In the genomic region with DNA sequence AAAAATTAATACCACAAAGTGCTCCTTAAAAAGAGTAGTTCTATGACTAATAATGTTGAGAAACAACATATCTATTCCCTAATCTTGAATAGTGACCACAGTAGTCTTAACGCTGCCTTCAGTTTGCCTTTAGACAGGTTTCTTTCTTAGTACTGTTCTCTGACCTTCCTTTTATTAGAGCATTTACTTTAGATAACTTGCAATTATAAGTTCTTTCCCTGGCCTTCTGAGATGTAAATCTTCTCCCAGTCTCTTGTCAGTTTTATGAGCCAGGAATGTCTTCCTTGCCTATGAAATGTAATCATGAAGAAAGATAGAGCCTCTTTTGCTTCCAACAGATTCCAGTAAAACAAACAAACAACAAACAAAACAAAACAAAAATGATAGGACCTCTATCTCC, we compare ENCODE assay signal across 19 cellular contexts.
DNase-seq lines count a peak whose midpoint lies in the region; FAIRE-seq and TF ChIP-seq lines count a peak whose summit lies in the region.
"Had no signal": no experiment of that assay in that cellular context is flagged by ENCODE, and none has a peak within 500 bp of the region (broad histone marks: within the 10 kb centered on the region; RNA-seq: fewer than 3 reads in every experiment).

No MANE protein-coding gene starts in this region.

- H3K4me2 ChIP-seq in mesenchymal stem cell (ENCODE audit: low read length, poor library complexity, severe bottlenecking) (no peak overlapping the region), mammary epithelial cell (ENCODE audit: insufficient read depth, low read depth, low read length) (no peak overlapping the region)

- DNase-seq in A172 (ENCODE audit: low spot score): peak; percentile 10
- DNase-seq in M059J (ENCODE audit: low read depth): peak; percentile 5
- peak; percentile 10 for DNase-seq in bronchial epithelial cell (ENCODE audit: low read depth)
- DNase-seq in mesenchymal stem cell: peak; percentile 64
- DNase-seq in mammary epithelial cell: no peak
- DNase-seq in DMS53 (lab: John Stamatoyannopoulos, UW): no peak
- DNase-seq in left ventricle myocardium inferior: no peak
- no peak for DNase-seq in foreskin melanocyte
- DNase-seq: 8988T, COR-L47, DMS 273 treated with DMSO at 0.1 percent for 48 hours, HCEC 1CT, KBM-7, NCI-H1105 treated with DMSO at 0.1 percent for 48 hours, NCI-H187, NCI-H2107, NCI-H524 had no signal

- H2AFZ ChIP-seq in mesenchymal stem cell (ENCODE audit: low read depth, low read length) (no peak overlapping the region), mammary epithelial cell (ENCODE audit: low read depth, low read length) (no peak overlapping the region)

- H4K8ac ChIP-seq in mesenchymal stem cell (ENCODE audit: low read length): no peak overlapping the region

- H3K4ac ChIP-seq in mesenchymal stem cell (ENCODE audit: low read depth in 1 of 2, low read length in 2 of 2): no peak overlapping the region

- H3K4me3 ChIP-seq in bronchial epithelial cell (ENCODE audit: low read depth, low read length): no peak overlapping the region
- H3K4me3 ChIP-seq in mesenchymal stem cell (ENCODE audit: insufficient read depth in 1 of 2, low read depth in 1 of 2, low read length in 2 of 2): no peak overlapping the region
- H3K4me3 ChIP-seq in mammary epithelial cell (replicated peaks in 1 of 3; ENCODE audit: insufficient read depth in 1 of 3, low read depth in 2 of 3, low read length in 3 of 3): no peak overlapping the region
- H3K4me3 ChIP-seq in left ventricle myocardium inferior: no peak overlapping the region
- H3K4me3 ChIP-seq: SJSA1 had no signal

- H2BK15ac ChIP-seq in mesenchymal stem cell (ENCODE audit: low read depth, poor library complexity, severe bottlenecking): no peak overlapping the region

- H2BK12ac ChIP-seq in mesenchymal stem cell (ENCODE audit: low read length in 2 of 2): no peak overlapping the region

- H3K9ac ChIP-seq in mesenchymal stem cell (ENCODE audit: low read length): no peak overlapping the region
- H3K9ac ChIP-seq in mammary epithelial cell (ENCODE audit: insufficient read depth, low read length): no peak overlapping the region

- H3K23ac ChIP-seq in mesenchymal stem cell (ENCODE audit: low read length in 2 of 2): no peak overlapping the region

- intact Hi-C loops in mammary epithelial cell (cut with micrococcal nuclease) (no loop called here), left ventricle myocardium inferior (cut with micrococcal nuclease) (no loop called here)

- WGBS in mesenchymal stem cell: 17% methylated on average over 1 of the region's 1 CpG
- 89% methylated on average over 1 of the region's 1 CpG for WGBS in mammary epithelial cell (ENCODE audit: low coverage, missing lambda C conversion rate)

- no TSS peak for BruUV-seq in mammary epithelial cell (replicated peaks; lab: Mats Ljungman, UMichigan)

- H2BK5ac ChIP-seq in mesenchymal stem cell (ENCODE audit: low read depth, low read length, poor library complexity, severe bottlenecking): no peak overlapping the region

- no peaks in the 10 kb centered on the region for H3K79me2 ChIP-seq in mammary epithelial cell (ENCODE audit: insufficient read depth, low read length)

- H2AK5ac ChIP-seq in mesenchymal stem cell (ENCODE audit: low read length, severe bottlenecking): no peak overlapping the region

- no peaks in the 10 kb centered on the region for H3K36me3 ChIP-seq in bronchial epithelial cell (ENCODE audit: control insufficient read depth, insufficient read depth, low read length)
- no peaks in the 10 kb centered on the region for H3K36me3 ChIP-seq in mesenchymal stem cell (ENCODE audit: control insufficient read depth in 1 of 2, insufficient read depth in 2 of 2, low read depth in 1 of 2, low read length in 2 of 2)
- H3K36me3 ChIP-seq in mammary epithelial cell (ENCODE audit: insufficient read depth, low read length): no peaks in the 10 kb centered on the region
- H3K36me3 ChIP-seq in left ventricle myocardium inferior: no peaks in the 10 kb centered on the region
- H3K36me3 ChIP-seq: SJSA1 had no signal

- dilution Hi-C loops in mammary epithelial cell (cut with HindIII; ENCODE audit: low sequenced_read_pairs): no loop called here

- no peaks in the 10 kb centered on the region for H3K4me1 ChIP-seq in mesenchymal stem cell (ENCODE audit: control insufficient read depth, insufficient read depth, low read depth, low read length)
- no peaks in the 10 kb centered on the region for H3K4me1 ChIP-seq in mammary epithelial cell (ENCODE audit: insufficient read depth, low read length)
- no peaks in the 10 kb centered on the region for H3K4me1 ChIP-seq in left ventricle myocardium inferior
- H3K4me1 ChIP-seq: SJSA1 had no signal

- no peak overlapping the region for H4K91ac ChIP-seq in mesenchymal stem cell (ENCODE audit: low read length)

- FAIRE-seq in bronchial epithelial cell (lab: Jason Lieb, UNC): no peak
- FAIRE-seq: G401.6 had no signal

- no peak overlapping the region for H3K18ac ChIP-seq in mesenchymal stem cell (ENCODE audit: low read depth in 1 of 2, low read length in 2 of 2)

- TF ChIP-seq CTCF in bronchial epithelial cell (IDR thresholded peaks at IDR 0.05; ENCODE audit: insufficient read depth, low read length, severe bottlenecking) (no peak), mammary epithelial cell (conservative IDR thresholded peaks at IDR 0.05 in 1 of 2, IDR thresholded peaks at IDR 0.05 in 1 of 2; ENCODE audit: extremely low read depth in 1 of 2, insufficient read depth in 1 of 2, low read depth in 1 of 2, low read length in 2 of 2) (no peak), left ventricle myocardium inferior (IDR thresholded peaks at IDR 0.05; ENCODE audit: borderline replicate concordance) (no peak)

- H3K27ac ChIP-seq in mesenchymal stem cell (ENCODE audit: low read length, poor library complexity, severe bottlenecking) (no peak overlapping the region), mammary epithelial cell (ENCODE audit: insufficient read depth, low read depth, low read length) (no peak overlapping the region), left ventricle myocardium inferior (replicated peaks) (no peak overlapping the region)
- H3K27ac ChIP-seq: SJSA1 had no signal

- no peaks in the 10 kb centered on the region for H3K27me3 ChIP-seq in bronchial epithelial cell (ENCODE audit: control insufficient read depth, insufficient read depth, low read length)
- H3K27me3 ChIP-seq in mesenchymal stem cell (ENCODE audit: control insufficient read depth in 1 of 2, insufficient read depth in 1 of 2, low read length in 2 of 2): no peaks in the 10 kb centered on the region
- H3K27me3 ChIP-seq in mammary epithelial cell (ENCODE audit: insufficient read depth, low read length): peaks cover 3% of the 10 kb centered on the region
- H3K27me3 ChIP-seq in left ventricle myocardium inferior (ENCODE audit: low read depth): no peaks in the 10 kb centered on the region
- H3K27me3 ChIP-seq: SJSA1 had no signal

- no peaks in the 10 kb centered on the region for H4K20me1 ChIP-seq in mammary epithelial cell (ENCODE audit: insufficient read depth, low read length)

- CTCF ChIA-PET in mammary epithelial cell (lab: Charles Lee; ENCODE audit: low non-redundant PET): no interaction called here

- no peak overlapping the region for H2BK120ac ChIP-seq in mesenchymal stem cell (ENCODE audit: low read depth, low read length)

- in situ Hi-C loops in mammary epithelial cell (cut with MboI; ENCODE audit: low sequenced_read_pairs in 2 of 2): no loop called here

- no peak overlapping the region for H3K14ac ChIP-seq in mesenchymal stem cell (ENCODE audit: low read length in 2 of 2)

- H3K79me1 ChIP-seq in mesenchymal stem cell (replicated peaks; ENCODE audit: low read length, poor library complexity, severe bottlenecking): no peaks in the 10 kb centered on the region

- H3K9me3 ChIP-seq in mesenchymal stem cell (ENCODE audit: control insufficient read depth, low read length) (no peaks in the 10 kb centered on the region), mammary epithelial cell (replicated peaks; ENCODE audit: insufficient read depth, low read length) (no peaks in the 10 kb centered on the region), left ventricle myocardium inferior (replicated peaks) (no peaks in the 10 kb centered on the region)
- H3K9me3 ChIP-seq: SJSA1 had no signal

Comparison
In these comparisons a context has a peak if more than half of its experiments do, and no peak if none do; other contexts are left out.
1. DNase-seq: peak in A172 (single experiment), M059J (single experiment), bronchial epithelial cell (single experiment) and mesenchymal stem cell (single experiment); none in mammary epithelial cell (single experiment), DMS53 (single experiment), left ventricle myocardium inferior (single experiment) and foreskin melanocyte (single experiment).